In the genomic region with DNA sequence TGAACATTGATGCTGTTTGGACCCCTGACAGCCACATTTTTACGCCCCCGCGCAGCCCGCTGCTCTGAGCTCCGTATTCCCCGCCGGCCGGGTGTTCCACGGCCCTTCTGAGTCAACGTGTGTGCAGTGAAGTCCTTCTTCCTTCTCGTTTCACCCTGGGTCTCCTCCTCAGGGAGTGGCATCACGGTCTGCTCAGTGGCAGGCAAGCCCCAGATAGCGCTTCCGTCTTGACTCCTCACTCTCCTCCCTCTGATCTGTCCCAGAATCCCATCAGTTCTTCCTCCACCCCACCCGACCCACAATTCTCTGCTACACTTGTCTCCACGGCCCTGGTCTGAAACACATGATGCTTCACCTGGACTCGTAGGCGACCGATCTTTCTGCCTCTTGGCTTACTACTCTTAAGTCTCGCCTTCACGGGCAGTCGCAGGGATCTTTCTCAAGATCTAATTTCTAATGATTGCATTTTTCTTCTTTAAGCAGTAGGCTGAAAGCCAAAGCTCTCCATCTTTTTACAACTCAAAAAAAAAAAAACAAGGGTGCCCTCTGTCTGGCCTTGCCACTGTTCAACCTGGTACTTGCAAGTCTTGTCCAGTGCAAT, we compare ENCODE assay signal across 8 cellular contexts. TPM values are rescaled to one million over a fixed set of nuclear protein-coding genes. Genes with fewer than 3 reads are reported as not detected.
DNase-seq lines count a peak whose midpoint lies in the region; ATAC-seq and TF ChIP-seq lines count a peak whose summit lies in the region.

No MANE protein-coding gene starts in this region.

- no peaks in the 10 kb centered on the region for H3K27me3 ChIP-seq in adrenal gland
- H3K27me3 ChIP-seq in iPS DF 6.9 (ENCODE audit: control insufficient read depth, insufficient read depth, low read length): no peaks in the 10 kb centered on the region

- no peak for TF ChIP-seq POLR2A in adrenal gland (IDR thresholded peaks at IDR 0.05)

- TF ChIP-seq CTCF in adrenal gland (IDR thresholded peaks at IDR 0.05): no peak

- ATAC-seq in GM21717 (IDR thresholded peaks at IDR 0.05; ENCODE audit: unreplicated experiment) (peak; percentile 1), GM19467 (IDR thresholded peaks at IDR 0.05; ENCODE audit: unreplicated experiment) (no peak)

- no peaks in the 10 kb centered on the region for H3K9me3 ChIP-seq in adrenal gland (replicated peaks in 1 of 3)
- H3K9me3 ChIP-seq in iPS DF 6.9 (ENCODE audit: control insufficient read depth, insufficient read depth, low read length): no peaks in the 10 kb centered on the region

- peak overlapping the region; percentile 87 to 96 (median 88) for H3K27ac ChIP-seq in adrenal gland
- no peak overlapping the region for H3K27ac ChIP-seq in iPS DF 6.9 (ENCODE audit: low read length)

- peak overlapping the region in 3 of 4 donors; percentile 68 to 85 (median 81) for H3K4me3 ChIP-seq in adrenal gland
- peak overlapping the region; percentile 94; the same call in 1 of the 2 replicates for H3K4me3 ChIP-seq in iPS DF 6.9 (ENCODE audit: low read length)
- H3K4me3 ChIP-seq in skeletal muscle cell (ENCODE audit: low read depth, low read length): peak overlapping the region; percentile 78

- WGBS in adrenal gland, 4 donors: 1 to 3% (median 2%) methylated on average over 22 of the region's 22 CpGs
- WGBS in iPS DF 6.9 (ENCODE audit: insufficient coverage, insufficient read length): no CpG with 5 or more reads among the region's 22 CpGs

- H3K4me1 ChIP-seq in adrenal gland (replicated peaks in 1 of 2) (peaks cover 13 to 24% of the 10 kb centered on the region in 2 donors), iPS DF 6.9 (ENCODE audit: control insufficient read depth, insufficient read depth, low read length) (peaks cover 3% of the 10 kb centered on the region)

- DNase-seq in AG08396 (ENCODE audit: low spot score) (peak; percentile 40), OCI-M1 (lab: John Stamatoyannopoulos, UW) (peak; percentile 63), adrenal gland (peak; percentile 36 to 68 (median 53)), iPS DF 6.9 (ENCODE audit: low read depth, low spot score) (no peak), skeletal muscle cell (ENCODE audit: low read depth) (no peak), NCI-H510A treated with DMSO at 0.1 percent for 48 hours (lab: John Stamatoyannopoulos, UW) (no peak)

- H3K36me3 ChIP-seq in adrenal gland (replicated peaks in 1 of 2) (no peaks in the 10 kb centered on the region), iPS DF 6.9 (ENCODE audit: control insufficient read depth, insufficient read depth, low read length) (no peaks in the 10 kb centered on the region)

- intact Hi-C loops in adrenal gland (cut with DNase I): loop anchor here in 1 of 2 donors (5.0 kb wide), 1 partner anchor 33 kb away; the partner anchor contains the start of gene CCNE1

RNA-seq across cellular contexts. Expression of gene CCNE1, which starts 33.9 kb away (rescaled TPM):
- 1 to 10 TPM; 3.0 to 10.0 (median 7.0) TPM for total RNA-seq in adrenal gland
- 10 to 100 TPM in 1 of 3 donors, 1 to 10 TPM in 2; 8.5 to 10.8 (median 9.5) TPM for polyA plus RNA-seq in adrenal gland

Comparison
In these comparisons a context has a peak if more than half of its experiments do, and no peak if none do; other contexts are left out.
1. DNase-seq: peak in AG08396 (single experiment), OCI-M1 (single experiment) and adrenal gland (7 of 7); none in iPS DF 6.9 (single experiment), skeletal muscle cell (single experiment) and NCI-H510A treated with DMSO at 0.1 percent for 48 hours (single experiment).
2. Peak in every context shown above with its lines, with median percentiles within 50 percentile points of each other: H3K4me3 ChIP-seq.